ENCODE assay signal across 16 cellular contexts in genomic region chr21:38631171-38631570, GRCh38.
DNase-seq lines count a peak whose midpoint lies in the region; ATAC-seq lines count a peak whose summit lies in the region.
"Had no signal": no experiment of that assay in that cellular context is flagged by ENCODE, and none has a peak within 500 bp of the region (broad histone marks: within the 10 kb centered on the region; RNA-seq: fewer than 3 reads in every experiment).

No MANE protein-coding gene starts in this region.

- DNase-seq in EH (ENCODE audit: low read depth) (peak; percentile 44), astrocyte of the hippocampus (ENCODE audit: low read depth, low spot score) (peak; percentile 40), foreskin melanocyte (peak; percentile 66), stromal cell of bone marrow (ENCODE audit: low read depth) (peak; percentile 73), LoVo (ENCODE audit: low spot score) (no peak), MG63 (no peak)
- DNase-seq in stimulated activated CD8-positive, alpha-beta memory T cell treated with anti-CD3 and anti-CD28 coated beads, Interleukin-4, amount 100 ng/mL, for 48 hours = no peak
- DNase-seq: activated CD4-positive, alpha-beta T cell treated with anti-CD3 and anti-CD28 coated beads for 36 hours; activated naive CD8-positive, alpha-beta T cell treated with anti-CD3 and anti-CD28 coated beads for 36 hours; COR-L47; gastrocnemius medialis; natural killer cell; NCI-H1694; NCI-H748 treated with DMSO at 0.1 percent for 48 hours; stimulated activated CD4-positive, alpha-beta T cell treated with anti-CD3 and anti-CD28 coated beads, Interleukin-2, amount 100 ng/mL, for 48 hours had no signal

- H3K27me3 ChIP-seq in MG63 = no peaks in the 10 kb centered on the region

- peaks cover 7% of the 10 kb centered on the region for H3K36me3 ChIP-seq in MG63
- H3K36me3 ChIP-seq: gastrocnemius medialis had no signal

- H3K4me3 ChIP-seq in MG63 = no peak overlapping the region
- H3K4me3 ChIP-seq: gastrocnemius medialis had no signal

- ATAC-seq in GM21526 (IDR thresholded peaks at IDR 0.05; ENCODE audit: low FRiP score, unreplicated experiment) = no peak
- ATAC-seq: activated CD4-positive, alpha-beta T cell treated with anti-CD3 and anti-CD28 coated beads for 36 hours; gastrocnemius medialis; natural killer cell had no signal

- H3K9me3 ChIP-seq in MG63 = peaks cover 10% of the 10 kb centered on the region
- H3K9me3 ChIP-seq: gastrocnemius medialis had no signal

Comparison
In these comparisons a context has a peak if more than half of its experiments do, and no peak if none do; other contexts are left out.
1. DNase-seq: peak in EH (single experiment), astrocyte of the hippocampus (single experiment), foreskin melanocyte (single experiment) and stromal cell of bone marrow (single experiment); none in LoVo (single experiment), stimulated activated CD8-positive, alpha-beta memory T cell treated with anti-CD3 and anti-CD28 coated beads, Interleukin-4, amount 100 ng/mL, for 48 hours (single experiment) and MG63 (single experiment).